ENCODE assay signal across 29 cellular contexts in genomic region chr17:63529711-63530556, GRCh38. TPM values are rescaled to one million over a fixed set of nuclear protein-coding genes. Genes with fewer than 3 reads are reported as not detected.
DNase-seq lines count a peak whose midpoint lies in the region; ATAC-seq and TF ChIP-seq lines count a peak whose summit lies in the region.
"Had no signal": no experiment of that assay in that cellular context is flagged by ENCODE, and none has a peak within 500 bp of the region (broad histone marks: within the 10 kb centered on the region; RNA-seq: fewer than 3 reads in every experiment).

No MANE protein-coding gene starts in this region.

- H3K27ac ChIP-seq in IMR-90 (ENCODE audit: insufficient read depth, low read length) (no peak overlapping the region), VCaP (peak overlapping the region; percentile 40; the same call in 1 of the 2 replicates), neuronal stem cell (replicated peaks; ENCODE audit: low read length) (no peak overlapping the region)
- H3K27ac ChIP-seq: sigmoid colon, thyroid gland, vagina had no signal

- H3K4me1 ChIP-seq in IMR-90 (ENCODE audit: control insufficient read depth, insufficient read depth, low read length) (no peaks in the 10 kb centered on the region), neuronal stem cell (ENCODE audit: control insufficient read depth in 2 of 2, insufficient read depth in 1 of 2, low read depth in 1 of 2, low read length in 2 of 2) (peaks cover 0 to 2% of the 10 kb centered on the region in 2 donors)
- H3K4me1 ChIP-seq: sigmoid colon, thyroid gland, vagina had no signal

- H3K4ac ChIP-seq in IMR-90 (ENCODE audit: low read depth, low read length) (no peak overlapping the region), neuronal stem cell (ENCODE audit: low read length) (peak overlapping the region; percentile 76)

- no peak overlapping the region for H4K8ac ChIP-seq in IMR-90 (ENCODE audit: low read depth in 2 of 2, low read length in 2 of 2)
- H4K8ac ChIP-seq in neuronal stem cell (ENCODE audit: low read depth, low read length): no peak overlapping the region

- POLR2A ChIA-PET in IMR-90 (lab: Charles Lee; ENCODE audit: unreplicated experiment): no interaction called here

- in situ Hi-C loops in IMR-90 (cut with MboI; ENCODE audit: low sequenced_read_pairs): no loop called here

- intact Hi-C loops in Right ventricle myocardium inferior (cut with DNase I): no loop called here
- intact Hi-C loops in cardiac septum (cut with DNase I): no loop called here
- intact Hi-C loops in IMR-90 (cut with micrococcal nuclease): no loop called here

- no peak overlapping the region for H2BK5ac ChIP-seq in IMR-90 (ENCODE audit: low read depth, low read length, poor library complexity, severe bottlenecking)
- no peak overlapping the region for H2BK5ac ChIP-seq in neuronal stem cell (ENCODE audit: low read length)

- dilution Hi-C loops in IMR-90 (cut with HindIII; ENCODE audit: low sequenced_read_pairs, unreplicated experiment): no loop called here

- H3K4me2 ChIP-seq in IMR-90 (ENCODE audit: low read depth, low read length): no peak overlapping the region
- no peak overlapping the region for H3K4me2 ChIP-seq in neuronal stem cell (ENCODE audit: insufficient read depth, low read length, poor library complexity, severe bottlenecking)

- H3K56ac ChIP-seq in IMR-90 (ENCODE audit: extremely low read depth, insufficient read depth, low read length): no peak overlapping the region

- peaks cover 48% of the 10 kb centered on the region for H3K27me3 ChIP-seq in IMR-90 (ENCODE audit: control insufficient read depth, insufficient read depth, low read length)
- peaks cover 0 to 48% (median 5%) of the 10 kb centered on the region in 3 experiments for H3K27me3 ChIP-seq in neuronal stem cell (ENCODE audit: control insufficient read depth in 3 of 3, insufficient read depth in 3 of 3, low read depth in 1 of 3, low read length in 3 of 3)
- H3K27me3 ChIP-seq: thyroid gland, vagina had no signal

- H2BK15ac ChIP-seq in IMR-90 (ENCODE audit: low read depth, low read length) (no peak overlapping the region), neuronal stem cell (ENCODE audit: low read length) (no peak overlapping the region)

- H3K36me3 ChIP-seq in IMR-90 (ENCODE audit: control insufficient read depth, insufficient read depth, low read length) (no peaks in the 10 kb centered on the region), neuronal stem cell (replicated peaks in 1 of 2; ENCODE audit: control insufficient read depth in 2 of 2, insufficient read depth in 2 of 2, low read length in 2 of 2) (no peaks in the 10 kb centered on the region)
- H3K36me3 ChIP-seq: sigmoid colon, thyroid gland, vagina had no signal

- H2AFZ ChIP-seq in IMR-90 (replicated peaks; ENCODE audit: low read length, poor library complexity) (no peak overlapping the region), neuronal stem cell (ENCODE audit: low read length) (no peak overlapping the region)

- ATAC-seq in Right ventricle myocardium inferior (peak; percentile 33), IMR-90 (ENCODE audit: low read depth) (no peak), GM18870 (IDR thresholded peaks at IDR 0.05; ENCODE audit: unreplicated experiment) (no peak)
- ATAC-seq: activated naive CD8-positive, alpha-beta T cell treated with anti-CD3 and anti-CD28 coated beads, Interleukin-2, amount 50 U/mL, for 24 hours; esophagus mucosa had no signal

- no peak overlapping the region for H3K18ac ChIP-seq in IMR-90 (ENCODE audit: low read depth, low read length)
- peak overlapping the region; percentile 33 for H3K18ac ChIP-seq in neuronal stem cell (ENCODE audit: low read length)

- H2BK120ac ChIP-seq in IMR-90 (ENCODE audit: low read depth, low read length) (no peak overlapping the region), neuronal stem cell (ENCODE audit: low read depth, low read length) (peak overlapping the region; percentile 31)

- DNase-seq in Right ventricle myocardium inferior (ENCODE audit: missing footprints): peak; percentile 56
- no peak for DNase-seq in cardiac septum (ENCODE audit: low spot score)
- DNase-seq in IMR-90: no peak
- DNase-seq in neuronal stem cell (ENCODE audit: low spot score): no peak
- no peak for DNase-seq in glomerular visceral epithelial cell (ENCODE audit: extremely low spot score)
- DNase-seq in COLO829 (ENCODE audit: low spot score): no peak
- DNase-seq: activated B cell treated with CpG ODN at 0.5 μM for 24 hours; activated CD4-positive, alpha-beta T cell treated with anti-CD3 and anti-CD28 coated beads, Interleukin-2, amount 50 U/mL, for 1 hour; activated naive CD8-positive, alpha-beta T cell treated with anti-CD3 and anti-CD28 coated beads, Interleukin-2, amount 50 U/mL, for 24 hours; activated T-cell treated with anti-CD3 and anti-CD28 coated beads, Interleukin-2, amount 50 U/mL, for 48 hours; Calu3; head of caudate nucleus; islet precursor cell; midbrain; naive B cell; NCI-H1092 treated with DMSO at 0.1 percent for 48 hours; NCI-H187; NCI-H2171 treated with DMSO at 0.1 percent for 48 hours; NCI-H510A treated with DMSO at 0.1 percent for 48 hours; SHP77; sigmoid colon; stimulated activated CD4-positive, alpha-beta T cell treated with anti-CD3 and anti-CD28 coated beads, Interleukin-4, amount 100 ng/mL, for 24 hours; thyroid gland had no signal

- H3K79me1 ChIP-seq in IMR-90 (ENCODE audit: low read depth in 1 of 2, low read length in 2 of 2): no peaks in the 10 kb centered on the region
- H3K79me1 ChIP-seq in neuronal stem cell (ENCODE audit: low read depth, low read length): no peaks in the 10 kb centered on the region

- peak overlapping the region; percentile 5 for H2AK9ac ChIP-seq in IMR-90 (replicated peaks; ENCODE audit: low read depth, low read length, poor library complexity)

- CTCF ChIA-PET in IMR-90 (lab: Yijun Ruan, JAX): no interaction called here

- H3K23ac ChIP-seq in IMR-90 (ENCODE audit: low read depth, low read length) (no peak overlapping the region), neuronal stem cell (ENCODE audit: low read depth, low read length, poor library complexity) (no peak overlapping the region)

- no peak overlapping the region for H3K14ac ChIP-seq in IMR-90 (replicated peaks; ENCODE audit: low read depth, low read length)
- H3K14ac ChIP-seq in neuronal stem cell (ENCODE audit: low read length): peak overlapping the region; percentile 31

- H2AK5ac ChIP-seq in IMR-90 (ENCODE audit: low read depth, low read length) (no peak overlapping the region), neuronal stem cell (ENCODE audit: low read depth, low read length) (no peak overlapping the region)

- H4K91ac ChIP-seq in IMR-90 (ENCODE audit: insufficient read depth, low read depth, low read length) (no peak overlapping the region), neuronal stem cell (ENCODE audit: low read depth, low read length, poor library complexity) (no peak overlapping the region)

- no peaks in the 10 kb centered on the region for H3K9me1 ChIP-seq in IMR-90 (ENCODE audit: insufficient read depth, low read length)

- no peak overlapping the region for H3K9ac ChIP-seq in IMR-90 (ENCODE audit: low read depth, low read length)
- no peak overlapping the region for H3K9ac ChIP-seq in neuronal stem cell (ENCODE audit: low read depth, low read length, poor library complexity)

- H4K5ac ChIP-seq in IMR-90 (ENCODE audit: low read depth, low read length): no peak overlapping the region

- H3K9me3 ChIP-seq in IMR-90 (ENCODE audit: control insufficient read depth, insufficient read depth, low read length) (no peaks in the 10 kb centered on the region), neuronal stem cell (replicated peaks in 1 of 2; ENCODE audit: control insufficient read depth in 2 of 2, insufficient read depth in 1 of 2, low read depth in 1 of 2, low read length in 2 of 2) (no peaks in the 10 kb centered on the region)
- H3K9me3 ChIP-seq: sigmoid colon, thyroid gland, vagina had no signal

- H3K4me3 ChIP-seq in IMR-90 (ENCODE audit: insufficient read depth, low read depth, low read length): no peak overlapping the region
- no peak overlapping the region for H3K4me3 ChIP-seq in neuronal stem cell (ENCODE audit: low read length in 2 of 2)
- H3K4me3 ChIP-seq: sigmoid colon, thyroid gland, vagina had no signal

- WGBS in IMR-90 (ENCODE audit: extremely low coverage in 2 of 2, insufficient read length in 1 of 2), 2 experiments: 76% methylated on average over 11 of the region's 26 CpGs; no CpG with 5 or more reads in 1 of the 2 experiments
- no CpG with 5 or more reads among the region's 26 CpGs for WGBS in neuronal stem cell (ENCODE audit: extremely low coverage in 2 of 2, insufficient read length in 2 of 2, insufficient replicate concordance in 1 of 2), 2 donors

- no peak overlapping the region for H2BK20ac ChIP-seq in IMR-90 (ENCODE audit: low read depth, low read length)

- H4K20me1 ChIP-seq in IMR-90 (ENCODE audit: insufficient read depth, low read length): no peaks in the 10 kb centered on the region; the same call in 1 of the 2 replicates

- H2BK12ac ChIP-seq in neuronal stem cell (ENCODE audit: low read length): no peak overlapping the region

- no peak for TF ChIP-seq POLR2A in IMR-90 (IDR thresholded peaks at IDR 0.05; ENCODE audit: low read depth, low read length)

- no peak for TF ChIP-seq CTCF in IMR-90 (conservative IDR thresholded peaks at IDR 0.05; ENCODE audit: low read depth, low read length)
- TF ChIP-seq CTCF in VCaP (conservative IDR thresholded peaks at IDR 0.05): no peak

- no peak for TF ChIP-seq RAD21 in IMR-90 (IDR thresholded peaks at IDR 0.05; ENCODE audit: low read length)

- BruUV-seq in IMR-90 (replicated peaks; lab: Mats Ljungman, UMichigan): no TSS peak

RNA-seq across cellular contexts. Expression of gene KCNH6, which starts 6.8 kb away (rescaled TPM):
- total RNA-seq in Right ventricle myocardium inferior (not detected), cardiac septum (not detected), IMR-90 (2012; rRNA removed) (0.18 and 0.28 TPM in 2 replicates)
- 0.17 and 0.32 TPM in 2 replicates for polyA plus RNA-seq in IMR-90 (2012; rRNA removed)
- 0.17 and 0.26 TPM in 2 replicates for polyA plus RNA-seq in IMR-90 (2012; cell fraction: cytosol; rRNA removed)
- polyA plus RNA-seq in IMR-90 (2012; cell fraction: nucleus; rRNA removed; ENCODE audit: low replicate concordance): 0.34 and 1.2 TPM in 2 replicates
- polyA plus RNA-seq in neuronal stem cell (2013, experiment 1 of 2): 0.03 TPM
- polyA plus RNA-seq in neuronal stem cell (2013, experiment 2 of 2): not detected
- total RNA-seq: activated B cell treated with CpG ODN at 0.5 μM for 24 hours, Calu3, Daoy, esophagus mucosa, MCF 10A, sigmoid colon, vagina had no signal

RNA-seq across cellular contexts. Expression of gene DCAF7, which starts 20.3 kb away (rescaled TPM):
- 36.8 TPM for total RNA-seq in Right ventricle myocardium inferior
- total RNA-seq in cardiac septum: 47.4 TPM
- total RNA-seq in IMR-90 (2012; rRNA removed): 31.4 and 40.9 TPM in 2 replicates
- 52.4 and 52.8 TPM in 2 replicates for polyA plus RNA-seq in IMR-90 (2012; rRNA removed)
- polyA plus RNA-seq in IMR-90 (2012; cell fraction: cytosol; rRNA removed): 27.7 and 39.4 TPM in 2 replicates
- polyA plus RNA-seq in IMR-90 (2012; cell fraction: nucleus; rRNA removed; ENCODE audit: low replicate concordance): 31.4 and 38.7 TPM in 2 replicates
- 73.3 TPM for polyA plus RNA-seq in neuronal stem cell (2013, experiment 1 of 2)
- 73.2 TPM for polyA plus RNA-seq in neuronal stem cell (2013, experiment 2 of 2)

RNA-seq across cellular contexts. Expression of gene ACE, which starts 53.1 kb away (rescaled TPM):
- total RNA-seq in Right ventricle myocardium inferior: 4.8 TPM
- 11.6 TPM for total RNA-seq in cardiac septum
- 1.4 TPM in 2 replicates for total RNA-seq in IMR-90 (2012; rRNA removed)
- polyA plus RNA-seq in IMR-90 (2012; rRNA removed): 3.5 and 5.8 TPM in 2 replicates
- polyA plus RNA-seq in IMR-90 (2012; cell fraction: cytosol; rRNA removed): 4.0 and 5.5 TPM in 2 replicates
- 10.1 and 21.1 TPM in 2 replicates for polyA plus RNA-seq in IMR-90 (2012; cell fraction: nucleus; rRNA removed; ENCODE audit: low replicate concordance)
- polyA plus RNA-seq in neuronal stem cell (2013, experiment 1 of 2): 0.08 TPM
- 0.04 TPM for polyA plus RNA-seq in neuronal stem cell (2013, experiment 2 of 2)
